ENCODE assay signal across 1 cellular context in the genomic region with DNA sequence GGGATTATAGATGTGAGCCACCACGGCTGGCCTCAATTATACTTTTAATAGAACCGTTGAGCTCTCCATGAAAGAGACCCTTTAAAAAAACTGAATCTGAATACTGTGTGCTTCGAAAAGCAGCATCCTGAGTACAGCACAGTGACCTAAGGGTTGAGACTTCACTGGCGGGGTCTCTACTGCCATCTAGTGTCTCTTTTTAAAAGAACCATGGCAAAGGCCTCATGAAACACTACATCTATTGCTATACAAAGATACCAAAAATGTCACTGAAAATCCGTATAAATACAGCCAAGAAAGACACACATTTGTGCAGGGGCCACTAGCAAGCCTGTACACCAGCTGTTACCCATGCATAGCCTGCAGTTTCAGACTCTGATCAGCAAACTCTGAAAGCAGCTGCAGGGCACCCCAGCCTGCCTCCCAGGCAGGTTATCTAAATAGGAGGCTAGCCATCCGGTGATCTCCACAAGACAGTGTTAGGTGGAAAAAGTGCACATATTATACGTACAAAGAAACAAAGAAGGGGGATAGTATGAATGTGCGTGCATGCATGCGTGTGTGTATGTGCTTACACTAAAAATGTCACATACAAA.
A peak's percentile ranks its signal among the peaks of the same experiment; 100 is the strongest.
TF ChIP-seq lines count a peak whose summit lies in the region.

No MANE protein-coding gene starts in this region.

TF ChIP-seq in IMR-90, 13 proteins besides CTCF, POLR2A, EP300 and RAD21:
- TF ChIP-seq CEBPB (IDR thresholded peaks at IDR 0.05; ENCODE audit: low read depth, low read length) (no peak), BHLHE40 (IDR thresholded peaks at IDR 0.05; ENCODE audit: low read depth, low read length) (no peak), SMC3 (IDR thresholded peaks at IDR 0.05; ENCODE audit: low read depth, low read length) (peak; percentile 72), NFE2L2 (IDR thresholded peaks at IDR 0.05; ENCODE audit: low read depth, low read length) (no peak), FOS (IDR thresholded peaks at IDR 0.05; ENCODE audit: low read depth, low read length) (no peak), RFX5 (IDR thresholded peaks at IDR 0.05; ENCODE audit: low read depth, low read length) (no peak), RCOR1 (IDR thresholded peaks at IDR 0.05; ENCODE audit: insufficient replicate concordance, low read length) (no peak)
- TF ChIP-seq, protein P1, sequence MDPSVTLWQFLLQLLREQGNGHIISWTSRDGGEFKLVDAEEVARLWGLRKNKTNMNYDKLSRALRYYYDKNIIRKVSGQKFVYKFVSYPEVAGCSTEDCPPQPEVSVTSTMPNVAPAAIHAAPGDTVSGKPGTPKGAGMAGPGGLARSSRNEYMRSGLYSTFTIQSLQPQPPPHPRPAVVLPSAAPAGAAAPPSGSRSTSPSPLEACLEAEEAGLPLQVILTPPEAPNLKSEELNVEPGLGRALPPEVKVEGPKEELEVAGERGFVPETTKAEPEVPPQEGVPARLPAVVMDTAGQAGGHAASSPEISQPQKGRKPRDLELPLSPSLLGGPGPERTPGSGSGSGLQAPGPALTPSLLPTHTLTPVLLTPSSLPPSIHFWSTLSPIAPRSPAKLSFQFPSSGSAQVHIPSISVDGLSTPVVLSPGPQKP (IDR thresholded peaks at IDR 0.05; ENCODE audit: borderline replicate concordance, low read depth, low read length), result no peak
- TF ChIP-seq, protein P2, sequence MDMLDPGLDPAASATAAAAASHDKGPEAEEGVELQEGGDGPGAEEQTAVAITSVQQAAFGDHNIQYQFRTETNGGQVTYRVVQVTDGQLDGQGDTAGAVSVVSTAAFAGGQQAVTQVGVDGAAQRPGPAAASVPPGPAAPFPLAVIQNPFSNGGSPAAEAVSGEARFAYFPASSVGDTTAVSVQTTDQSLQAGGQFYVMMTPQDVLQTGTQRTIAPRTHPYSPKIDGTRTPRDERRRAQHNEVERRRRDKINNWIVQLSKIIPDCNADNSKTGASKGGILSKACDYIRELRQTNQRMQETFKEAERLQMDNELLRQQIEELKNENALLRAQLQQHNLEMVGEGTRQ (IDR thresholded peaks at IDR 0.05; ENCODE audit: low read depth, low read length), result no peak
TF ChIP-seq in IMR-90: peak in this region for 1.
